ENCODE assay signal across 11 cellular contexts in the genomic region with DNA sequence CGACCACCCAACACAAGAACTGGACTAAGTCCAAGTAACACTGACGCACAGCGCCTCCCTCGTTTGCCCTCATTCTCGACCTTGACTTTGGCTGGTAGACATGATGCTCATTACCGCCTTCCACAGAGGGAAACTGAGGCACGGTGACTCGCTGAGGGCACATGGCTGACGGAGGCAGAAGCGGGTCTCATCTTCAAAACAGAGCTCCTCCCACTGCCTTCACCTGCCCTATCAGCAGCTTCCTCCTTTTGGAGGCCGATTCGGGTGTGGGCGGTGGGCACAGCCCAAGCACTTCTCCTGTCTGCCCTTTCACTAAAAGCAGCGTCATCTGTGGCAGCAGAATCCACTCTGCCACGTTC. TPM values are rescaled to one million over a fixed set of nuclear protein-coding genes. Genes with fewer than 3 reads are reported as not detected.
DNase-seq lines count a peak whose midpoint lies in the region; ATAC-seq, FAIRE-seq and TF ChIP-seq lines count a peak whose summit lies in the region.
"Had no signal": no experiment of that assay in that cellular context is flagged by ENCODE, and none has a peak within 500 bp of the region (broad histone marks: within the 10 kb centered on the region; RNA-seq: fewer than 3 reads in every experiment).

No MANE protein-coding gene starts in this region.

- H3K9me3 Mint-ChIP-seq in activated T-helper 17 cell treated with anti-CD3 and anti-CD28 coated beads, Interleukin-2, amount 50 U/mL, for 72 hours, result no peaks in the 10 kb centered on the region
- no peaks in the 10 kb centered on the region for H3K9me3 Mint-ChIP-seq in nephron

- ATAC-seq in activated T-helper 17 cell treated with anti-CD3 and anti-CD28 coated beads, Interleukin-2, amount 50 U/mL, for 72 hours (replicated peaks), result peak; percentile 27
- ATAC-seq in foreskin keratinocyte (no peak), HG03442 (IDR thresholded peaks at IDR 0.05; ENCODE audit: unreplicated experiment) (no peak)
- ATAC-seq: Panc1 had no signal

- no peak overlapping the region for H2AK5ac ChIP-seq in mesendoderm (ENCODE audit: low read length)

- H4K8ac ChIP-seq in mesendoderm (ENCODE audit: low read depth, low read length), result no peak overlapping the region

- H3K27ac Mint-ChIP-seq in activated T-helper 17 cell treated with anti-CD3 and anti-CD28 coated beads, Interleukin-2, amount 50 U/mL, for 72 hours, result peak overlapping the region; percentile 77
- peak overlapping the region; percentile 92 to 94 (median 94) for H3K27ac Mint-ChIP-seq in nephron

- peak overlapping the region; percentile 68 for H3K4me3 Mint-ChIP-seq in activated T-helper 17 cell treated with anti-CD3 and anti-CD28 coated beads, Interleukin-2, amount 50 U/mL, for 72 hours
- peak overlapping the region; percentile 81 to 90 (median 86) for H3K4me3 Mint-ChIP-seq in nephron

- DNase-seq in HTR-8/SVneo (ENCODE audit: insufficient read length, low spot score), result no peak
- DNase-seq in mesendoderm, result no peak
- no peak for DNase-seq in foreskin keratinocyte
- DNase-seq in smooth muscle cell (lab: John Stamatoyannopoulos, UW; ENCODE audit: unreplicated experiment), result no peak
- DNase-seq: esophagus squamous epithelium, MM.1S had no signal

- no peak overlapping the region for H2BK120ac ChIP-seq in mesendoderm (ENCODE audit: low read depth, low read length)

- peak overlapping the region; percentile 86 to 97 (median 90); a peak in 21 of 22 replicates for H3K4me2 ChIP-seq in BLaER1 treated with 17β-estradiol and CSF1 and Interleukin-3, amounts not matched to agents 10 nM and 100 nM
- H3K4me2 ChIP-seq in mesendoderm (ENCODE audit: low read length) (no peak overlapping the region), smooth muscle cell (no peak overlapping the region)

- WGBS in mesendoderm (ENCODE audit: extremely low coverage, insufficient coverage, low lambda C conversion rate), result no CpG with 5 or more reads among the region's 15 CpGs
- 94% methylated on average over 15 of the region's 15 CpGs for WGBS in smooth muscle cell (ENCODE audit: low lambda C conversion rate)

- H3K4me1 Mint-ChIP-seq in activated T-helper 17 cell treated with anti-CD3 and anti-CD28 coated beads, Interleukin-2, amount 50 U/mL, for 72 hours, result peaks cover 21% of the 10 kb centered on the region
- H3K4me1 Mint-ChIP-seq in nephron, result peaks cover 35% of the 10 kb centered on the region

- no peaks in the 10 kb centered on the region for H3F3A ChIP-seq in smooth muscle cell (ENCODE audit: low read depth)

- H3K79me2 ChIP-seq in mesendoderm (ENCODE audit: control insufficient read depth, insufficient read depth, low read length) (peaks cover 21% of the 10 kb centered on the region), smooth muscle cell (ENCODE audit: low read depth) (peaks cover 26% of the 10 kb centered on the region)

- H2BK5ac ChIP-seq in mesendoderm (ENCODE audit: low read length), result no peak overlapping the region

- no peak overlapping the region for H3K23ac ChIP-seq in mesendoderm (ENCODE audit: low read length)

- no peak overlapping the region for H2AFZ ChIP-seq in smooth muscle cell (ENCODE audit: low read depth)

- H3K36me3 Mint-ChIP-seq in activated T-helper 17 cell treated with anti-CD3 and anti-CD28 coated beads, Interleukin-2, amount 50 U/mL, for 72 hours (ENCODE audit: low read depth), result peaks cover 13% of the 10 kb centered on the region
- no peaks in the 10 kb centered on the region for H3K36me3 Mint-ChIP-seq in nephron (ENCODE audit: low read depth)

- H3K4me3 ChIP-seq in BLaER1 treated with 17β-estradiol and CSF1 and Interleukin-3, amounts not matched to agents 10 nM and 100 nM, result no peak overlapping the region
- H3K4me3 ChIP-seq in mesendoderm (ENCODE audit: low read length) (no peak overlapping the region), smooth muscle cell (no peak overlapping the region)

- no peak overlapping the region for H3K27ac ChIP-seq in BLaER1 treated with 17β-estradiol and CSF1 and Interleukin-3, amounts not matched to agents 10 nM and 100 nM
- no peak overlapping the region for H3K27ac ChIP-seq in mesendoderm (ENCODE audit: low read depth, low read length)
- H3K27ac ChIP-seq in foreskin keratinocyte, result no peak overlapping the region
- no peak overlapping the region for H3K27ac ChIP-seq in smooth muscle cell (ENCODE audit: low read depth)

- peaks cover 48 to 58% (median 54%) of the 10 kb centered on the region in 10 experiments for H3K4me1 ChIP-seq in BLaER1 treated with 17β-estradiol and CSF1 and Interleukin-3, amounts not matched to agents 10 nM and 100 nM
- H3K4me1 ChIP-seq in mesendoderm (ENCODE audit: control insufficient read depth, low read depth, low read length), result peaks cover 2% of the 10 kb centered on the region
- H3K4me1 ChIP-seq in foreskin keratinocyte, result no peaks in the 10 kb centered on the region
- peaks cover 9% of the 10 kb centered on the region for H3K4me1 ChIP-seq in smooth muscle cell (ENCODE audit: low read depth)

- H2BK15ac ChIP-seq in mesendoderm (replicated peaks; ENCODE audit: low read depth), result no peak overlapping the region

- TF ChIP-seq CTCF in nephron (IDR thresholded peaks at IDR 0.05; ENCODE audit: unreplicated experiment in 3 of 3) (no peak), foreskin keratinocyte (conservative IDR thresholded peaks at IDR 0.05) (no peak), smooth muscle cell (IDR thresholded peaks at IDR 0.05; ENCODE audit: borderline replicate concordance, insufficient read depth, poor library complexity, severe bottlenecking) (no peak)

- H3K9me3 ChIP-seq in BLaER1 treated with 17β-estradiol and CSF1 and Interleukin-3, amounts not matched to agents 10 nM and 100 nM (replicated peaks in 1 of 11), result no peaks in the 10 kb centered on the region
- H3K9me3 ChIP-seq in smooth muscle cell (replicated peaks; ENCODE audit: low read depth), result no peaks in the 10 kb centered on the region
- H3K9me3 ChIP-seq: esophagus squamous epithelium had no signal

- no peaks in the 10 kb centered on the region for H3K36me3 ChIP-seq in BLaER1 treated with 17β-estradiol and CSF1 and Interleukin-3, amounts not matched to agents 10 nM and 100 nM
- H3K36me3 ChIP-seq in mesendoderm (ENCODE audit: control insufficient read depth, insufficient read depth, low read length), result no peaks in the 10 kb centered on the region
- no peaks in the 10 kb centered on the region for H3K36me3 ChIP-seq in smooth muscle cell (ENCODE audit: low read depth)
- H3K36me3 ChIP-seq: esophagus squamous epithelium had no signal

- peaks cover 9% of the 10 kb centered on the region for H3K79me1 ChIP-seq in mesendoderm (ENCODE audit: low read length)

- H3K9ac ChIP-seq in BLaER1 treated with 17β-estradiol and CSF1 and Interleukin-3, amounts not matched to agents 10 nM and 100 nM, result no peak overlapping the region
- H3K9ac ChIP-seq in mesendoderm (ENCODE audit: low read length) (no peak overlapping the region), smooth muscle cell (ENCODE audit: low read depth) (no peak overlapping the region)

- H3K27me3 ChIP-seq in BLaER1 treated with 17β-estradiol and CSF1 and Interleukin-3, amounts not matched to agents 10 nM and 100 nM, result no peaks in the 10 kb centered on the region
- H3K27me3 ChIP-seq in mesendoderm (ENCODE audit: insufficient read depth, low read length, poor library complexity) (no peaks in the 10 kb centered on the region), foreskin keratinocyte (peaks cover 11% of the 10 kb centered on the region), smooth muscle cell (ENCODE audit: low read depth) (no peaks in the 10 kb centered on the region)
- H3K27me3 ChIP-seq: esophagus squamous epithelium had no signal

- no peak overlapping the region for H4K5ac ChIP-seq in mesendoderm (ENCODE audit: low read length)

- peak; percentile 86 for FAIRE-seq in HTR-8/SVneo (lab: Jason Lieb, UNC)

- H3K27me3 Mint-ChIP-seq in activated T-helper 17 cell treated with anti-CD3 and anti-CD28 coated beads, Interleukin-2, amount 50 U/mL, for 72 hours, result peaks cover 4% of the 10 kb centered on the region
- peaks cover 14% of the 10 kb centered on the region for H3K27me3 Mint-ChIP-seq in nephron (ENCODE audit: low read depth)

- no peak overlapping the region for H3K56ac ChIP-seq in mesendoderm (ENCODE audit: low read length)

- H3K4ac ChIP-seq in mesendoderm (ENCODE audit: low read depth, low read length), result no peak overlapping the region

- H4K20me1 ChIP-seq in BLaER1 treated with 17β-estradiol and CSF1 and Interleukin-3, amounts not matched to agents 10 nM and 100 nM, result peaks cover 22 to 26% (median 25%) of the 10 kb centered on the region in 11 experiments
- peaks cover 25% of the 10 kb centered on the region for H4K20me1 ChIP-seq in smooth muscle cell (ENCODE audit: low read depth)

- H3K18ac ChIP-seq in mesendoderm (ENCODE audit: low read length), result no peak overlapping the region

RNA-seq across cellular contexts. Expression of a gene that starts 2.0 kb away (rescaled TPM):
- total RNA-seq in activated T-helper 17 cell treated with anti-CD3 and anti-CD28 coated beads, Interleukin-2, amount 50 U/mL, for 72 hours, result 10 to 100 TPM; 20.1 to 30.0 TPM
- polyA plus RNA-seq in mesendoderm (2013, experiment 1 of 2), result 34.7 TPM
- polyA plus RNA-seq in mesendoderm (2013, experiment 2 of 2), result 34.3 TPM
- total RNA-seq in foreskin keratinocyte (14.5 and 15.4 TPM in 2 replicates), smooth muscle cell (26.5 and 35.0 TPM in 2 replicates)
- polyA plus RNA-seq in foreskin keratinocyte (5.7 and 6.3 TPM in 2 replicates), smooth muscle cell (32.1 and 32.9 TPM in 2 replicates)

RNA-seq across cellular contexts. Expression of a gene that starts 56.7 kb away (rescaled TPM):
- 10 to 100 TPM; 26.6 to 38.7 TPM for total RNA-seq in activated T-helper 17 cell treated with anti-CD3 and anti-CD28 coated beads, Interleukin-2, amount 50 U/mL, for 72 hours
- polyA plus RNA-seq in mesendoderm (2013, experiment 1 of 2), result 60.1 TPM
- polyA plus RNA-seq in mesendoderm (2013, experiment 2 of 2), result 61.6 TPM
- 42.7 and 45.2 TPM in 2 replicates for total RNA-seq in foreskin keratinocyte
- polyA plus RNA-seq in foreskin keratinocyte, result 46.8 and 51.8 TPM in 2 replicates
- 48.6 and 58.1 TPM in 2 replicates for total RNA-seq in smooth muscle cell
- polyA plus RNA-seq in smooth muscle cell, result 94.1 and 97.5 TPM in 2 replicates

Comparison
In these comparisons a context has a peak if more than half of its experiments do, and no peak if none do; other contexts are left out.
1. H3K4me2 ChIP-seq: peak in BLaER1 treated with 17β-estradiol and CSF1 and Interleukin-3, amounts not matched to agents 10 nM and 100 nM (11 of 11); none in mesendoderm (single experiment) and smooth muscle cell (single experiment).